Comparison of ENCODE assay signal across 1 cellular context in genomic region chr21:26125433-26126167, GRCh38.
TF ChIP-seq lines count a peak whose summit lies in the region.

No MANE protein-coding gene starts in this region.

TF ChIP-seq in HEK293, 187 proteins besides CTCF, POLR2A, EP300 and RAD21 (continued from another document):
- TF ChIP-seq, protein P1, sequence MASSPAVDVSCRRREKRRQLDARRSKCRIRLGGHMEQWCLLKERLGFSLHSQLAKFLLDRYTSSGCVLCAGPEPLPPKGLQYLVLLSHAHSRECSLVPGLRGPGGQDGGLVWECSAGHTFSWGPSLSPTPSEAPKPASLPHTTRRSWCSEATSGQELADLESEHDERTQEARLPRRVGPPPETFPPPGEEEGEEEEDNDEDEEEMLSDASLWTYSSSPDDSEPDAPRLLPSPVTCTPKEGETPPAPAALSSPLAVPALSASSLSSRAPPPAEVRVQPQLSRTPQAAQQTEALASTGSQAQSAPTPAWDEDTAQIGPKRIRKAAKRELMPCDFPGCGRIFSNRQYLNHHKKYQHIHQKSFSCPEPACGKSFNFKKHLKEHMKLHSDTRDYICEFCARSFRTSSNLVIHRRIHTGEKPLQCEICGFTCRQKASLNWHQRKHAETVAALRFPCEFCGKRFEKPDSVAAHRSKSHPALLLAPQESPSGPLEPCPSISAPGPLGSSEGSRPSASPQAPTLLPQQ (tag by site-specific recombination; IDR thresholded peaks at IDR 0.05), result no peak
- TF ChIP-seq OSR2 (tag by site-specific recombination; IDR thresholded peaks at IDR 0.05), result peak; percentile 82
- peak; percentile 19; the same call in 1 of the 2 replicates for TF ChIP-seq SCRT2 (tag by site-specific recombination; IDR thresholded peaks at IDR 0.05)
- TF ChIP-seq ZBTB21 (tag by site-specific recombination; IDR thresholded peaks at IDR 0.05), result no peak
- no peak for TF ChIP-seq RBAK (tag by site-specific recombination; IDR thresholded peaks at IDR 0.05)
- TF ChIP-seq, protein P2, sequence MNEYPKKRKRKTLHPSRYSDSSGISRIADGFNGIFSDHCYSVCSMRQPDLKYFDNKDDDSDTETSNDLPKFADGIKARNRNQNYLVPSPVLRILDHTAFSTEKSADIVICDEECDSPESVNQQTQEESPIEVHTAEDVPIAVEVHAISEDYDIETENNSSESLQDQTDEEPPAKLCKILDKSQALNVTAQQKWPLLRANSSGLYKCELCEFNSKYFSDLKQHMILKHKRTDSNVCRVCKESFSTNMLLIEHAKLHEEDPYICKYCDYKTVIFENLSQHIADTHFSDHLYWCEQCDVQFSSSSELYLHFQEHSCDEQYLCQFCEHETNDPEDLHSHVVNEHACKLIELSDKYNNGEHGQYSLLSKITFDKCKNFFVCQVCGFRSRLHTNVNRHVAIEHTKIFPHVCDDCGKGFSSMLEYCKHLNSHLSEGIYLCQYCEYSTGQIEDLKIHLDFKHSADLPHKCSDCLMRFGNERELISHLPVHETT (tag by site-specific recombination; IDR thresholded peaks at IDR 0.05), result no peak
- TF ChIP-seq, protein P3, sequence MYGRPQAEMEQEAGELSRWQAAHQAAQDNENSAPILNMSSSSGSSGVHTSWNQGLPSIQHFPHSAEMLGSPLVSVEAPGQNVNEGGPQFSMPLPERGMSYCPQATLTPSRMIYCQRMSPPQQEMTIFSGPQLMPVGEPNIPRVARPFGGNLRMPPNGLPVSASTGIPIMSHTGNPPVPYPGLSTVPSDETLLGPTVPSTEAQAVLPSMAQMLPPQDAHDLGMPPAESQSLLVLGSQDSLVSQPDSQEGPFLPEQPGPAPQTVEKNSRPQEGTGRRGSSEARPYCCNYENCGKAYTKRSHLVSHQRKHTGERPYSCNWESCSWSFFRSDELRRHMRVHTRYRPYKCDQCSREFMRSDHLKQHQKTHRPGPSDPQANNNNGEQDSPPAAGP (tag by site-specific recombination; IDR thresholded peaks at IDR 0.05), result no peak
- TF ChIP-seq, protein P4, sequence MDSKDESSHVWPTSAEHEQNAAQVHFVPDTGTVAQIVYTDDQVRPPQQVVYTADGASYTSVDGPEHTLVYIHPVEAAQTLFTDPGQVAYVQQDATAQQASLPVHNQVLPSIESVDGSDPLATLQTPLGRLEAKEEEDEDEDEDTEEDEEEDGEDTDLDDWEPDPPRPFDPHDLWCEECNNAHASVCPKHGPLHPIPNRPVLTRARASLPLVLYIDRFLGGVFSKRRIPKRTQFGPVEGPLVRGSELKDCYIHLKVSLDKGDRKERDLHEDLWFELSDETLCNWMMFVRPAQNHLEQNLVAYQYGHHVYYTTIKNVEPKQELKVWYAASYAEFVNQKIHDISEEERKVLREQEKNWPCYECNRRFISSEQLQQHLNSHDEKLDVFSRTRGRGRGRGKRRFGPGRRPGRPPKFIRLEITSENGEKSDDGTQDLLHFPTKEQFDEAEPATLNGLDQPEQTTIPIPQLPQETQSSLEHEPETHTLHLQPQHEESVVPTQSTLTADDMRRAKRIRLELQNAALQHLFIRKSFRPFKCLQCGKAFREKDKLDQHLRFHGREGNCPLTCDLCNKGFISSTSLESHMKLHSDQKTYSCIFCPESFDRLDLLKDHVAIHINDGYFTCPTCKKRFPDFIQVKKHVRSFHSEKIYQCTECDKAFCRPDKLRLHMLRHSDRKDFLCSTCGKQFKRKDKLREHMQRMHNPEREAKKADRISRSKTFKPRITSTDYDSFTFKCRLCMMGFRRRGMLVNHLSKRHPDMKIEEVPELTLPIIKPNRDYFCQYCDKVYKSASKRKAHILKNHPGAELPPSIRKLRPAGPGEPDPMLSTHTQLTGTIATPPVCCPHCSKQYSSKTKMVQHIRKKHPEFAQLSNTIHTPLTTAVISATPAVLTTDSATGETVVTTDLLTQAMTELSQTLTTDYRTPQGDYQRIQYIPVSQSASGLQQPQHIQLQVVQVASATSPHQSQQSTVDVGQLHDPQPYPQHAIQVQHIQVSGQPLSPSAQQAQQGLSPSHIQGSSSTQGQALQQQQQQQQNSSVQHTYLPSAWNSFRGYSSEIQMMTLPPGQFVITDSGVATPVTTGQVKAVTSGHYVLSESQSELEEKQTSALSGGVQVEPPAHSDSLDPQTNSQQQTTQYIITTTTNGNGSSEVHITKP (tag by site-specific recombination; IDR thresholded peaks at IDR 0.05), result peak; percentile 93
